14 cellular contexts compared by ENCODE assay signal in the genomic region with DNA sequence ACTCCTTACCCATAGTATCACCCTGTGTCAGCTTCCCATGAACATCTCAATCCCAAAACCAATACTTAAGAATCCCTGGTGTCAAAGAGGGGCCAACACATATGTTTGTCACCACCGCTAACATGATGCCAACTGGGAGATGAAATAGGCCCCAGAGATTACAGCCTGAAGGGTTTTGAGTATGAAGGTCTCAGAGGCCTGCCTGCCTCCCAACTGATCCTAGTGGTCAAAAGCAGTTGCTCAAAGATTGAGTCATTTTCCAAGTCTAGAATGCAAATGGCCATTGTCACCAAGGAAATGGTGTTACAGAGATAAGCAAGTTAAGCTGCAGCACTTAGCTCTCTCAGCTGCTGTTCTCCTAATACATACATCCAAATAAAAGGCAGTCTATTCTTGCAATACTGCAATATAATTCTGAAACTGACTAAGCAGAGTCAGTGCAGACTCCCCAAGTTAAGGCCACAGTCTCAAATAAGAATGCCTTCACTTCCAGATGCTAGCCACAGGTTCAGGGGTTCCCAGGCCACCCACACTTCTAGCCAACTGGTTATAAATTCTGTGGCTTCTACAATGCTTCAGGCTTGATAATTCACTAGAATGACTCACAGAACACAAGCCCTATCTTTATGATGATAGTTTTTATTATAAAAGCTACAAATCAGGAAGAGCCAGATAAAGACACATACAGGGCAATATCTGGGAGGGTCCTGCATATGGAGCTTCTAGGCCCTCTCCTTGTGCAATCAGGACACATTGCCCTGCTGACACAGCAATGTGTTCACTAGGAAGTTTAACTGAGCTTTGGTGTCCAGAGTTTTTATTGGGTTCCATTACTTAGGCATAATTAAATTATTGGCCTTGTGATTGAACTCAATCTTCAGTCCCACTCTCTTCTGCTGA. TPM values are rescaled to one million over a fixed set of nuclear protein-coding genes. Genes with fewer than 3 reads are reported as not detected.
DNase-seq lines count a peak whose midpoint lies in the region; ATAC-seq, FAIRE-seq and TF ChIP-seq lines count a peak whose summit lies in the region.
"Had no signal": no experiment of that assay in that cellular context is flagged by ENCODE, and none has a peak within 500 bp of the region (broad histone marks: within the 10 kb centered on the region; RNA-seq: fewer than 3 reads in every experiment).

No MANE protein-coding gene starts in this region.

- no peak for FAIRE-seq in astrocyte (lab: Jason Lieb, UNC)

- 82 to 86% methylated on average over 1 of the region's 1 CpG for WGBS in aorta, 2 donors

- H3K4me3 Mint-ChIP-seq in CD4-positive, CD25-positive, alpha-beta regulatory T cell, result peak overlapping the region in 2 of 4 donors; percentile 10 to 19
- peak overlapping the region; percentile 9 for H3K4me3 Mint-ChIP-seq in astrocyte (ENCODE audit: unreplicated experiment)
- H3K4me3 Mint-ChIP-seq: type B pancreatic cell had no signal

- peaks cover 2 to 11% of the 10 kb centered on the region in 2 experiments for H3K9me3 ChIP-seq in CD4-positive, CD25-positive, alpha-beta regulatory T cell (ENCODE audit: control insufficient read depth in 2 of 2, low read length in 2 of 2)
- H3K9me3 ChIP-seq in astrocyte (ENCODE audit: insufficient read depth, low read depth, low read length) (no peaks in the 10 kb centered on the region), mucosa of descending colon (peaks cover 4% of the 10 kb centered on the region), aorta (ENCODE audit: control insufficient read depth, low read length) (no peaks in the 10 kb centered on the region)
- H3K9me3 ChIP-seq: Caco-2 had no signal

- no peaks in the 10 kb centered on the region for H4K20me1 ChIP-seq in astrocyte (ENCODE audit: insufficient read depth, low read length)

- H3K36me3 Mint-ChIP-seq in CD4-positive, CD25-positive, alpha-beta regulatory T cell, result peaks cover 41% of the 10 kb centered on the region
- H3K36me3 Mint-ChIP-seq in astrocyte (ENCODE audit: low read depth, unreplicated experiment), result peaks cover 25% of the 10 kb centered on the region

- H3K9me3 Mint-ChIP-seq in CD4-positive, CD25-positive, alpha-beta regulatory T cell, result peaks cover 0 to 5% (median 2%) of the 10 kb centered on the region in 7 donors
- no peaks in the 10 kb centered on the region for H3K9me3 Mint-ChIP-seq in astrocyte (ENCODE audit: unreplicated experiment)
- H3K9me3 Mint-ChIP-seq: type B pancreatic cell had no signal

- no peaks in the 10 kb centered on the region for H3K27me3 ChIP-seq in CD4-positive, CD25-positive, alpha-beta regulatory T cell (ENCODE audit: control insufficient read depth, insufficient read depth, low read length)
- no peaks in the 10 kb centered on the region for H3K27me3 ChIP-seq in astrocyte (ENCODE audit: insufficient read depth, low read length)
- no peaks in the 10 kb centered on the region for H3K27me3 ChIP-seq in aorta (ENCODE audit: control insufficient read depth in 1 of 2, insufficient read depth in 2 of 2, low read length in 1 of 2)
- H3K27me3 ChIP-seq: left lung had no signal

- H3K27ac ChIP-seq in CD4-positive, CD25-positive, alpha-beta regulatory T cell (ENCODE audit: insufficient read depth, low read length, poor library complexity, severe bottlenecking), result no peak overlapping the region
- H3K27ac ChIP-seq in astrocyte (ENCODE audit: low read depth, low read length) (peak overlapping the region; percentile 34), aorta (ENCODE audit: low read depth in 1 of 2, low read length in 2 of 2) (no peak overlapping the region)
- H3K27ac ChIP-seq: left lung had no signal

- no peak overlapping the region for H2AFZ ChIP-seq in astrocyte (ENCODE audit: low read depth, low read length)

- no peak overlapping the region for H3K4me2 ChIP-seq in astrocyte (ENCODE audit: low read length)

- H3K27me3 Mint-ChIP-seq in CD4-positive, CD25-positive, alpha-beta regulatory T cell, result no peaks in the 10 kb centered on the region
- no peaks in the 10 kb centered on the region for H3K27me3 Mint-ChIP-seq in astrocyte (ENCODE audit: low read depth, unreplicated experiment)
- H3K27me3 Mint-ChIP-seq: type B pancreatic cell had no signal

- H3K9ac ChIP-seq in astrocyte (ENCODE audit: low read length), result no peak overlapping the region

- peaks cover 50% of the 10 kb centered on the region for H3K79me2 ChIP-seq in astrocyte (ENCODE audit: insufficient read depth, low read length)

- peaks cover 60% of the 10 kb centered on the region for H3K4me1 ChIP-seq in CD4-positive, CD25-positive, alpha-beta regulatory T cell (ENCODE audit: control insufficient read depth, insufficient read depth, low read length, poor library complexity, severe bottlenecking)
- H3K4me1 ChIP-seq in astrocyte (ENCODE audit: insufficient read depth, low read length) (peaks cover 54% of the 10 kb centered on the region), mucosa of descending colon (ENCODE audit: low read depth) (peaks cover 4% of the 10 kb centered on the region), aorta (ENCODE audit: control insufficient read depth in 1 of 2, insufficient read depth in 2 of 2, low read length in 2 of 2) (peaks cover 0 to 7% of the 10 kb centered on the region in 2 donors)

- H3K4me1 Mint-ChIP-seq in CD4-positive, CD25-positive, alpha-beta regulatory T cell, result peaks cover 49 to 95% (median 75%) of the 10 kb centered on the region in 4 donors
- H3K4me1 Mint-ChIP-seq in astrocyte (ENCODE audit: low read depth, unreplicated experiment), result peaks cover 76% of the 10 kb centered on the region

- peaks cover 15% of the 10 kb centered on the region for H3K36me3 ChIP-seq in CD4-positive, CD25-positive, alpha-beta regulatory T cell (ENCODE audit: control insufficient read depth, insufficient read depth, low read length)
- H3K36me3 ChIP-seq in astrocyte (ENCODE audit: insufficient read depth, low read length) (no peaks in the 10 kb centered on the region), mucosa of descending colon (ENCODE audit: low read depth) (no peaks in the 10 kb centered on the region), aorta (ENCODE audit: control insufficient read depth in 1 of 2, insufficient read depth in 2 of 2, low read length in 1 of 2) (no peaks in the 10 kb centered on the region)
- H3K36me3 ChIP-seq: left lung had no signal

- DNase-seq in CD4-positive, CD25-positive, alpha-beta regulatory T cell, result no peak
- DNase-seq in astrocyte (ENCODE audit: low read depth) (peak; percentile 85), mucosa of descending colon (no peak), NCI-H2081 treated with DMSO at 0.1 percent for 48 hours (lab: John Stamatoyannopoulos, UW) (no peak), kidney glomerular epithelial cell (lab: John Stamatoyannopoulos, UW) (no peak), aorta (no peak)
- DNase-seq in effector CD8-positive, alpha-beta T cell (lab: John Stamatoyannopoulos, UW), result no peak
- DNase-seq: activated T-cell treated with anti-CD3 and anti-CD28 coated beads for 4 hours, Caco-2, left lung, NCI-H146, T-helper 9 cell had no signal

- H3K4me3 ChIP-seq in CD4-positive, CD25-positive, alpha-beta regulatory T cell (ENCODE audit: low read depth, low read length), result peak overlapping the region; percentile 17
- H3K4me3 ChIP-seq in astrocyte (ENCODE audit: insufficient read depth, low read depth, low read length) (no peak overlapping the region), mucosa of descending colon (no peak overlapping the region), aorta (ENCODE audit: low read length in 2 of 2) (no peak overlapping the region)
- H3K4me3 ChIP-seq: left lung had no signal

- intact Hi-C loops in mucosa of descending colon (cut with DNase I, micrococcal nuclease), result no loop called here
- intact Hi-C loops in aorta (cut with DNase I), result no loop called here

- ATAC-seq in CD4-positive, CD25-positive, alpha-beta regulatory T cell (ENCODE audit: low read depth in 2 of 2), result no peak
- ATAC-seq in HG02610 (IDR thresholded peaks at IDR 0.05; ENCODE audit: unreplicated experiment) (peak; percentile 37), mucosa of descending colon (peak; percentile 32), aorta (ENCODE audit: low FRiP score) (no peak)
- ATAC-seq: left lung had no signal

- TF ChIP-seq CTCF in astrocyte (IDR thresholded peaks at IDR 0.05; ENCODE audit: insufficient read depth, low read depth, low read length), result no peak
- no peak for TF ChIP-seq CTCF in mucosa of descending colon (IDR thresholded peaks at IDR 0.05)

- H3K27ac Mint-ChIP-seq in CD4-positive, CD25-positive, alpha-beta regulatory T cell, result peak overlapping the region; percentile 5 to 55 (median 44)
- peak overlapping the region; percentile 72 for H3K27ac Mint-ChIP-seq in astrocyte (ENCODE audit: unreplicated experiment)
- H3K27ac Mint-ChIP-seq: type B pancreatic cell had no signal

RNA-seq across cellular contexts. Expression of gene DUSP10, which starts 18.6 kb away (rescaled TPM):
- 251 TPM for total RNA-seq in CD4-positive, CD25-positive, alpha-beta regulatory T cell
- polyA plus RNA-seq in CD4-positive, CD25-positive, alpha-beta regulatory T cell, result 10 to 100 TPM; 30.7 to 42.4 (median 36.1) TPM
- 34.8 and 45.8 TPM in 2 replicates for total RNA-seq in astrocyte
- 10 to 100 TPM in 1 of 3 donors, 1 to 10 TPM in 2; 1.9 to 27.2 (median 4.3) TPM for total RNA-seq in mucosa of descending colon
- 1 to 10 TPM; 4.2 to 5.3 TPM for total RNA-seq in aorta
- polyA plus RNA-seq in aorta, result 1 to 10 TPM in 1 of 2 donors, under 1 TPM in 1; 0.33 to 5.4 TPM

Comparison
In these comparisons a context has a peak if more than half of its experiments do, and no peak if none do; other contexts are left out.
1. ATAC-seq: peak in HG02610 (single experiment) and mucosa of descending colon (single experiment); none in CD4-positive, CD25-positive, alpha-beta regulatory T cell (0 of 2) and aorta (single experiment).